In genomic region chr17:80396680-80397387, GRCh38 we compare ENCODE assay signal across 14 cellular contexts. TPM values are rescaled to one million over a fixed set of nuclear protein-coding genes. Genes with fewer than 3 reads are reported as not detected.
DNase-seq lines count a peak whose midpoint lies in the region; ATAC-seq lines count a peak whose summit lies in the region.
"Had no signal": no experiment of that assay in that cellular context is flagged by ENCODE, and none has a peak within 500 bp of the region (broad histone marks: within the 10 kb centered on the region; RNA-seq: fewer than 3 reads in every experiment).

No MANE protein-coding gene starts in this region.

- DNase-seq in activated CD4-positive, alpha-beta T cell treated with anti-CD3 and anti-CD28 coated beads, Interleukin-2, amount 10 ng/mL, durations not matched to agents 7 days and 5 days, result no peak
- no peak for DNase-seq in activated CD4-positive, alpha-beta T cell treated with anti-CD3 and anti-CD28 coated beads, Interleukin-2, amount 50 U/mL, for 48 hours
- DNase-seq in effector memory CD8-positive, alpha-beta T cell, result no peak
- no peak for DNase-seq in iPS-NIHi7 (ENCODE audit: extremely low spot score)
- DNase-seq in NCI-H2081 (lab: John Stamatoyannopoulos, UW), result no peak
- DNase-seq: Caco-2, dermis blood vessel endothelial cell, GDM1, NCI-H146, spleen, substantia nigra had no signal

- no peaks in the 10 kb centered on the region for H3K27me3 Mint-ChIP-seq in activated CD4-positive, alpha-beta T cell treated with anti-CD3 and anti-CD28 coated beads, Interleukin-2, amount 10 ng/mL, durations not matched to agents 7 days and 5 days
- H3K27me3 Mint-ChIP-seq in T-helper 1 cell treated with Interleukin-12 subunit alpha and Interleukin-12 subunit beta and Interleukin-4 antibody, amounts not matched to agents 30 μg/mL and 1 μg/mL, for 36 hours (ENCODE audit: low read depth), result no peaks in the 10 kb centered on the region
- no peaks in the 10 kb centered on the region for H3K27me3 Mint-ChIP-seq in effector memory CD8-positive, alpha-beta T cell
- no peaks in the 10 kb centered on the region for H3K27me3 Mint-ChIP-seq in stimulated activated memory B cell treated with anti-CD40 and anti-IgM and Interleukin-4, amounts not matched to agents 10 μg/mL and 1 μg/mL and 100 μg/mL, for 72 hours

- peak overlapping the region; percentile 67 for H3K27ac Mint-ChIP-seq in activated CD4-positive, alpha-beta T cell treated with anti-CD3 and anti-CD28 coated beads, Interleukin-2, amount 10 ng/mL, durations not matched to agents 7 days and 5 days
- peak overlapping the region; percentile 80 for H3K27ac Mint-ChIP-seq in T-helper 1 cell treated with Interleukin-12 subunit alpha and Interleukin-12 subunit beta and Interleukin-4 antibody, amounts not matched to agents 30 μg/mL and 1 μg/mL, for 36 hours
- peak overlapping the region; percentile 80 to 88 for H3K27ac Mint-ChIP-seq in effector memory CD8-positive, alpha-beta T cell
- peak overlapping the region; percentile 3 for H3K27ac Mint-ChIP-seq in stimulated activated memory B cell treated with anti-CD40 and anti-IgM and Interleukin-4, amounts not matched to agents 10 μg/mL and 1 μg/mL and 100 μg/mL, for 72 hours

- H3K4me1 Mint-ChIP-seq in activated CD4-positive, alpha-beta T cell treated with anti-CD3 and anti-CD28 coated beads, Interleukin-2, amount 10 ng/mL, durations not matched to agents 7 days and 5 days, result peaks cover 11% of the 10 kb centered on the region
- H3K4me1 Mint-ChIP-seq in T-helper 1 cell treated with Interleukin-12 subunit alpha and Interleukin-12 subunit beta and Interleukin-4 antibody, amounts not matched to agents 30 μg/mL and 1 μg/mL, for 36 hours (ENCODE audit: low read depth), result peaks cover 7% of the 10 kb centered on the region
- H3K4me1 Mint-ChIP-seq in effector memory CD8-positive, alpha-beta T cell (ENCODE audit: low read depth in 2 of 2), result peaks cover 5 to 7% of the 10 kb centered on the region in 2 donors
- H3K4me1 Mint-ChIP-seq in stimulated activated memory B cell treated with anti-CD40 and anti-IgM and Interleukin-4, amounts not matched to agents 10 μg/mL and 1 μg/mL and 100 μg/mL, for 72 hours, result peaks cover 6% of the 10 kb centered on the region

- ATAC-seq in effector memory CD8-positive, alpha-beta T cell (replicated peaks), result peak; percentile 16
- ATAC-seq in stimulated activated memory B cell treated with anti-CD40 and anti-IgM and Interleukin-4, amounts not matched to agents 10 μg/mL and 1 μg/mL and 100 μg/mL, for 72 hours, result no peak
- no peak for ATAC-seq in HG02642 (IDR thresholded peaks at IDR 0.05; ENCODE audit: poor library complexity, unreplicated experiment)

- CTCF ChIA-PET in activated CD4-positive, alpha-beta T cell treated with anti-CD3 and anti-CD28 coated beads, Interleukin-2, amount 10 ng/mL, durations not matched to agents 7 days and 5 days (lab: Charles Lee), result no interaction called here

- no peaks in the 10 kb centered on the region for H3K9me3 Mint-ChIP-seq in activated CD4-positive, alpha-beta T cell treated with anti-CD3 and anti-CD28 coated beads, Interleukin-2, amount 10 ng/mL, durations not matched to agents 7 days and 5 days
- H3K9me3 Mint-ChIP-seq in T-helper 1 cell treated with Interleukin-12 subunit alpha and Interleukin-12 subunit beta and Interleukin-4 antibody, amounts not matched to agents 30 μg/mL and 1 μg/mL, for 36 hours, result no peaks in the 10 kb centered on the region
- no peaks in the 10 kb centered on the region for H3K9me3 Mint-ChIP-seq in effector memory CD8-positive, alpha-beta T cell
- H3K9me3 Mint-ChIP-seq in stimulated activated memory B cell treated with anti-CD40 and anti-IgM and Interleukin-4, amounts not matched to agents 10 μg/mL and 1 μg/mL and 100 μg/mL, for 72 hours, result no peaks in the 10 kb centered on the region

- POLR2A ChIA-PET in activated CD4-positive, alpha-beta T cell treated with anti-CD3 and anti-CD28 coated beads, Interleukin-2, amount 10 ng/mL, durations not matched to agents 7 days and 5 days (lab: Charles Lee), result no interaction called here

- peaks cover 40% of the 10 kb centered on the region for H3K36me3 Mint-ChIP-seq in activated CD4-positive, alpha-beta T cell treated with anti-CD3 and anti-CD28 coated beads, Interleukin-2, amount 10 ng/mL, durations not matched to agents 7 days and 5 days (ENCODE audit: low read depth)
- H3K36me3 Mint-ChIP-seq in T-helper 1 cell treated with Interleukin-12 subunit alpha and Interleukin-12 subunit beta and Interleukin-4 antibody, amounts not matched to agents 30 μg/mL and 1 μg/mL, for 36 hours (ENCODE audit: low read depth), result peaks cover 55% of the 10 kb centered on the region
- H3K36me3 Mint-ChIP-seq in effector memory CD8-positive, alpha-beta T cell (ENCODE audit: insufficient read depth), result peaks cover 48% of the 10 kb centered on the region
- H3K36me3 Mint-ChIP-seq in stimulated activated memory B cell treated with anti-CD40 and anti-IgM and Interleukin-4, amounts not matched to agents 10 μg/mL and 1 μg/mL and 100 μg/mL, for 72 hours, result peaks cover 15% of the 10 kb centered on the region

- H3K4me3 Mint-ChIP-seq in activated CD4-positive, alpha-beta T cell treated with anti-CD3 and anti-CD28 coated beads, Interleukin-2, amount 10 ng/mL, durations not matched to agents 7 days and 5 days, result no peak overlapping the region
- H3K4me3 Mint-ChIP-seq in T-helper 1 cell treated with Interleukin-12 subunit alpha and Interleukin-12 subunit beta and Interleukin-4 antibody, amounts not matched to agents 30 μg/mL and 1 μg/mL, for 36 hours, result no peak overlapping the region
- peak overlapping the region in 1 of 2 donors; percentile 7 for H3K4me3 Mint-ChIP-seq in effector memory CD8-positive, alpha-beta T cell
- H3K4me3 Mint-ChIP-seq in stimulated activated memory B cell treated with anti-CD40 and anti-IgM and Interleukin-4, amounts not matched to agents 10 μg/mL and 1 μg/mL and 100 μg/mL, for 72 hours, result no peak overlapping the region

RNA-seq across cellular contexts. Expression of gene ENDOV, which starts 18.1 kb away (rescaled TPM):
- 10 to 100 TPM; 16.6 to 17.1 TPM for total RNA-seq in activated CD4-positive, alpha-beta T cell treated with anti-CD3 and anti-CD28 coated beads, Interleukin-2, amount 10 ng/mL, durations not matched to agents 7 days and 5 days

Comparison
In these comparisons a context has a peak if more than half of its experiments do, and no peak if none do; other contexts are left out.
1. H3K27ac Mint-ChIP-seq: peak in every context shown above with its lines; median percentile 84 in effector memory CD8-positive, alpha-beta T cell; 80 in T-helper 1 cell treated with Interleukin-12 subunit alpha and Interleukin-12 subunit beta and Interleukin-4 antibody, amounts not matched to agents 30 μg/mL and 1 μg/mL, for 36 hours; 67 in activated CD4-positive, alpha-beta T cell treated with anti-CD3 and anti-CD28 coated beads, Interleukin-2, amount 10 ng/mL, durations not matched to agents 7 days and 5 days; 3 in stimulated activated memory B cell treated with anti-CD40 and anti-IgM and Interleukin-4, amounts not matched to agents 10 μg/mL and 1 μg/mL and 100 μg/mL, for 72 hours.